1 cellular context compared by ENCODE assay signal in the genomic region with DNA sequence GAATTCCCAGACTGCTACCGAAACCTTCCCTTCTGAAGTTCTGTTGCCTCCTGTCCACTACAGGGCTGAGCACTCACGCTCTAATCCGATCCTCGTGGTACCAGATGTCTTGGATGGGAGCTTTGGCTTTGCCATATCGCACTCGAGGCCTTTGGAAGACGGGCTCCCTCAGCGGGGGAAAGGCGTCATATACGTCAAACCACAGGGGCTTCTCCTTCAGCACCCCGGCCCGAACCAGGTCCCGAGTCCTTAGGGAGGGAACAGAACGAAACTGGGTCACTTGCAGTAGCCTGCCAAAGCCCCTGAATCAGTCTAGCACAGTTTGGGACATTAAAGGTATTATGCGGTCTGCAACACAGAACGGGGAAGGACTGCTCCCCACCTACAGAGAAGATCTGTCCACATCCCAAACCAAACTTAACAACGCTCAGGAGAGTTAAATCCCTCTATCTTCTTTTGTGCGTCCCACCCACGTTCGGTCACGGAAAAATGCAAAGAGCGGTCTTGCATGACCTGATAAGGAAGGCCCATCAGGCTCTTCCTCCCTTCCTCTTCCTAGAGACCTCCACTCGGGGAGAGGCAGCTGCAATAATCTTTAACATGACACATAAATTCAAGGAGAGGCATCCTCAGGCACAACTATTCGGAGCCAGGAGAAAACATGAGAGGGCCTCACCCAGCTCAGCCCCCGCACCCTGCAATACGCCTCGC.
TF ChIP-seq lines count a peak whose summit lies in the region.

No MANE protein-coding gene starts in this region.

TF ChIP-seq in HepG2, 621 proteins besides CTCF, POLR2A, EP300 and RAD21 (continued from another document and continues in another):
- TF ChIP-seq, protein P1, sequence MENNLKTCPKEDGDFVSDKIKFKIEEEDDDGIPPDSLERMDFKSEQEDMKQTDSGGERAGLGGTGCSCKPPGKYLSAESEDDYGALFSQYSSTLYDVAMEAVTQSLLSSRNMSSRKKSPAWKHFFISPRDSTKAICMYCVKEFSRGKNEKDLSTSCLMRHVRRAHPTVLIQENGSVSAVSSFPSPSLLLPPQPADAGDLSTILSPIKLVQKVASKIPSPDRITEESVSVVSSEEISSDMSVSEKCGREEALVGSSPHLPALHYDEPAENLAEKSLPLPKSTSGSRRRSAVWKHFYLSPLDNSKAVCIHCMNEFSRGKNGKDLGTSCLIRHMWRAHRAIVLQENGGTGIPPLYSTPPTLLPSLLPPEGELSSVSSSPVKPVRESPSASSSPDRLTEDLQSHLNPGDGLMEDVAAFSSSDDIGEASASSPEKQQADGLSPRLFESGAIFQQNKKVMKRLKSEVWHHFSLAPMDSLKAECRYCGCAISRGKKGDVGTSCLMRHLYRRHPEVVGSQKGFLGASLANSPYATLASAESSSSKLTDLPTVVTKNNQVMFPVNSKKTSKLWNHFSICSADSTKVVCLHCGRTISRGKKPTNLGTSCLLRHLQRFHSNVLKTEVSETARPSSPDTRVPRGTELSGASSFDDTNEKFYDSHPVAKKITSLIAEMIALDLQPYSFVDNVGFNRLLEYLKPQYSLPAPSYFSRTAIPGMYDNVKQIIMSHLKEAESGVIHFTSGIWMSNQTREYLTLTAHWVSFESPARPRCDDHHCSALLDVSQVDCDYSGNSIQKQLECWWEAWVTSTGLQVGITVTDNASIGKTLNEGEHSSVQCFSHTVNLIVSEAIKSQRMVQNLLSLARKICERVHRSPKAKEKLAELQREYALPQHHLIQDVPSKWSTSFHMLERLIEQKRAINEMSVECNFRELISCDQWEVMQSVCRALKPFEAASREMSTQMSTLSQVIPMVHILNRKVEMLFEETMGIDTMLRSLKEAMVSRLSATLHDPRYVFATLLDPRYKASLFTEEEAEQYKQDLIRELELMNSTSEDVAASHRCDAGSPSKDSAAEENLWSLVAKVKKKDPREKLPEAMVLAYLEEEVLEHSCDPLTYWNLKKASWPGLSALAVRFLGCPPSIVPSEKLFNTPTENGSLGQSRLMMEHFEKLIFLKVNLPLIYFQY (CRISPR knock-in tag; IDR thresholded peaks at IDR 0.05; ENCODE audit: borderline replicate concordance), result no peak
- TF ChIP-seq, protein P2, sequence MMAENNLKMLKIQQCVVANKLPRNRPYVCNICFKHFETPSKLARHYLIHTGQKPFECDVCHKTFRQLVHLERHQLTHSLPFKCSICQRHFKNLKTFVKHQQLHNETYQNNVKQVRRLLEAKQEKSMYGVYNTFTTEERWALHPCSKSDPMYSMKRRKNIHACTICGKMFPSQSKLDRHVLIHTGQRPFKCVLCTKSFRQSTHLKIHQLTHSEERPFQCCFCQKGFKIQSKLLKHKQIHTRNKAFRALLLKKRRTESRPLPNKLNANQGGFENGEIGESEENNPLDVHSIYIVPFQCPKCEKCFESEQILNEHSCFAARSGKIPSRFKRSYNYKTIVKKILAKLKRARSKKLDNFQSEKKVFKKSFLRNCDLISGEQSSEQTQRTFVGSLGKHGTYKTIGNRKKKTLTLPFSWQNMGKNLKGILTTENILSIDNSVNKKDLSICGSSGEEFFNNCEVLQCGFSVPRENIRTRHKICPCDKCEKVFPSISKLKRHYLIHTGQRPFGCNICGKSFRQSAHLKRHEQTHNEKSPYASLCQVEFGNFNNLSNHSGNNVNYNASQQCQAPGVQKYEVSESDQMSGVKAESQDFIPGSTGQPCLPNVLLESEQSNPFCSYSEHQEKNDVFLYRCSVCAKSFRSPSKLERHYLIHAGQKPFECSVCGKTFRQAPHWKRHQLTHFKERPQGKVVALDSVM (CRISPR knock-in tag; IDR thresholded peaks at IDR 0.05), result no peak
- TF ChIP-seq ZNF570 (CRISPR knock-in tag; IDR thresholded peaks at IDR 0.05; ENCODE audit: borderline replicate concordance) (no peak; the same call in 1 of the 2 replicates), CBX1 (IDR thresholded peaks at IDR 0.05; ENCODE audit: low read depth) (no peak), TBX2 (CRISPR knock-in tag; IDR thresholded peaks at IDR 0.05; ENCODE audit: borderline replicate concordance) (no peak), ZNF816 (CRISPR knock-in tag; IDR thresholded peaks at IDR 0.05; ENCODE audit: borderline replicate concordance) (0 out of 2 replicates have a peak, but pooled peaks have one; percentile 68), SOX13 (IDR thresholded peaks at IDR 0.05) (no peak), SOX13 (CRISPR knock-in tag; conservative IDR thresholded peaks at IDR 0.05 in 1 of 2, IDR thresholded peaks at IDR 0.05 in 1 of 2) (no peak), ZBTB3 (CRISPR knock-in tag; IDR thresholded peaks at IDR 0.05; ENCODE audit: borderline replicate concordance, low read depth) (peak; percentile 27; the same call in 1 of the 2 replicates), ASH2L (IDR thresholded peaks at IDR 0.05; ENCODE audit: insufficient read length, low read depth, low read length) (no peak), ZNF263 (CRISPR knock-in tag; IDR thresholded peaks at IDR 0.05) (0 out of 2 replicates have a peak, but pooled peaks have one; percentile 8), FOXA3 (CRISPR knock-in tag; IDR thresholded peaks at IDR 0.05) (no peak), GPN1 (CRISPR knock-in tag; IDR thresholded peaks at IDR 0.05; ENCODE audit: borderline replicate concordance) (no peak), FIP1L1 (IDR thresholded peaks at IDR 0.05; ENCODE audit: borderline replicate concordance, insufficient read depth, low read depth, low read length) (no peak), FOXP1 (IDR thresholded peaks at IDR 0.05) (no peak), FOXP1 (CRISPR knock-in tag; IDR thresholded peaks at IDR 0.05) (no peak), JUN (CRISPR knock-in tag; IDR thresholded peaks at IDR 0.05) (no peak), ZNF878 (CRISPR knock-in tag; IDR thresholded peaks at IDR 0.05) (no peak), SYNCRIP (IDR thresholded peaks at IDR 0.05; ENCODE audit: insufficient read depth, low read depth, low read length) (no peak), SOX5 (CRISPR knock-in tag; IDR thresholded peaks at IDR 0.05; ENCODE audit: borderline replicate concordance) (no peak), MAF1 (CRISPR knock-in tag; IDR thresholded peaks at IDR 0.05; ENCODE audit: borderline replicate concordance) (no peak), HDAC6 (IDR thresholded peaks at IDR 0.05; ENCODE audit: low read depth, low read length) (no peak), CENPX (CRISPR knock-in tag; IDR thresholded peaks at IDR 0.05) (no peak), ZFP41 (CRISPR knock-in tag; IDR thresholded peaks at IDR 0.05; ENCODE audit: borderline replicate concordance) (no peak), RARG (CRISPR knock-in tag; IDR thresholded peaks at IDR 0.05; ENCODE audit: low read depth) (0 out of 2 replicates have a peak, but pooled peaks have one; percentile 22), ZNF737 (CRISPR knock-in tag; IDR thresholded peaks at IDR 0.05; ENCODE audit: borderline replicate concordance) (no peak), ZNF138 (CRISPR knock-in tag; IDR thresholded peaks at IDR 0.05; ENCODE audit: low read depth) (no peak; the same call in 1 of the 2 replicates), ZNF383 (CRISPR knock-in tag; IDR thresholded peaks at IDR 0.05; ENCODE audit: borderline replicate concordance) (0 out of 2 replicates have a peak, but pooled peaks have one; percentile 5), ZNF768 (CRISPR knock-in tag; IDR thresholded peaks at IDR 0.05) (no peak), ZNF337 (CRISPR knock-in tag; IDR thresholded peaks at IDR 0.05; ENCODE audit: borderline replicate concordance, low read depth) (no peak), NR2F6 (IDR thresholded peaks at IDR 0.05) (no peak), NR2F6 (CRISPR knock-in tag; IDR thresholded peaks at IDR 0.05) (no peak), ZFP36L1 (CRISPR knock-in tag; IDR thresholded peaks at IDR 0.05) (no peak), ZNF296 (CRISPR knock-in tag; conservative IDR thresholded peaks at IDR 0.05) (0 out of 2 replicates have a peak, but pooled peaks have one; percentile 66), ATF1 (CRISPR knock-in tag; IDR thresholded peaks at IDR 0.05) (0 out of 2 replicates have a peak, but pooled peaks have one; percentile 6), MEF2D (CRISPR knock-in tag; IDR thresholded peaks at IDR 0.05) (0 out of 2 replicates have a peak, but pooled peaks have one; percentile 54)
- TF ChIP-seq, protein P3, sequence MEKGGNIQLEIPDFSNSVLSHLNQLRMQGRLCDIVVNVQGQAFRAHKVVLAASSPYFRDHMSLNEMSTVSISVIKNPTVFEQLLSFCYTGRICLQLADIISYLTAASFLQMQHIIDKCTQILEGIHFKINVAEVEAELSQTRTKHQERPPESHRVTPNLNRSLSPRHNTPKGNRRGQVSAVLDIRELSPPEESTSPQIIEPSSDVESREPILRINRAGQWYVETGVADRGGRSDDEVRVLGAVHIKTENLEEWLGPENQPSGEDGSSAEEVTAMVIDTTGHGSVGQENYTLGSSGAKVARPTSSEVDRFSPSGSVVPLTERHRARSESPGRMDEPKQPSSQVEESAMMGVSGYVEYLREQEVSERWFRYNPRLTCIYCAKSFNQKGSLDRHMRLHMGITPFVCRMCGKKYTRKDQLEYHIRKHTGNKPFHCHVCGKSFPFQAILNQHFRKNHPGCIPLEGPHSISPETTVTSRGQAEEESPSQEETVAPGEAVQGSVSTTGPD (CRISPR knock-in tag; IDR thresholded peaks at IDR 0.05), result 0 out of 2 replicates have a peak, but pooled peaks have one; percentile 3
- TF ChIP-seq, protein P4, sequence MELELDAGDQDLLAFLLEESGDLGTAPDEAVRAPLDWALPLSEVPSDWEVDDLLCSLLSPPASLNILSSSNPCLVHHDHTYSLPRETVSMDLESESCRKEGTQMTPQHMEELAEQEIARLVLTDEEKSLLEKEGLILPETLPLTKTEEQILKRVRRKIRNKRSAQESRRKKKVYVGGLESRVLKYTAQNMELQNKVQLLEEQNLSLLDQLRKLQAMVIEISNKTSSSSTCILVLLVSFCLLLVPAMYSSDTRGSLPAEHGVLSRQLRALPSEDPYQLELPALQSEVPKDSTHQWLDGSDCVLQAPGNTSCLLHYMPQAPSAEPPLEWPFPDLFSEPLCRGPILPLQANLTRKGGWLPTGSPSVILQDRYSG (CRISPR knock-in tag; IDR thresholded peaks at IDR 0.05), result peak; percentile 3; the same call in 1 of the 2 replicates
- TF ChIP-seq, protein P5, sequence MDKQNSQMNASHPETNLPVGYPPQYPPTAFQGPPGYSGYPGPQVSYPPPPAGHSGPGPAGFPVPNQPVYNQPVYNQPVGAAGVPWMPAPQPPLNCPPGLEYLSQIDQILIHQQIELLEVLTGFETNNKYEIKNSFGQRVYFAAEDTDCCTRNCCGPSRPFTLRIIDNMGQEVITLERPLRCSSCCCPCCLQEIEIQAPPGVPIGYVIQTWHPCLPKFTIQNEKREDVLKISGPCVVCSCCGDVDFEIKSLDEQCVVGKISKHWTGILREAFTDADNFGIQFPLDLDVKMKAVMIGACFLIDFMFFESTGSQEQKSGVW (CRISPR knock-in tag; IDR thresholded peaks at IDR 0.05; ENCODE audit: borderline replicate concordance), result 0 out of 2 replicates have a peak, but pooled peaks have one; percentile 32
- TF ChIP-seq, protein P6, sequence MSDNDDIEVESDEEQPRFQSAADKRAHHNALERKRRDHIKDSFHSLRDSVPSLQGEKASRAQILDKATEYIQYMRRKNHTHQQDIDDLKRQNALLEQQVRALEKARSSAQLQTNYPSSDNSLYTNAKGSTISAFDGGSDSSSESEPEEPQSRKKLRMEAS (IDR thresholded peaks at IDR 0.05), result peak; percentile 34; the same call in 1 of the 2 replicates
- TF ChIP-seq, protein P7, sequence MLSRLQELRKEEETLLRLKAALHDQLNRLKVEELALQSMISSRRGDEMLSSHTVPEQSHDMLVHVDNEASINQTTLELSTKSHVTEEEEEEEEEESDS (CRISPR knock-in tag; IDR thresholded peaks at IDR 0.05; ENCODE audit: borderline replicate concordance), result 0 out of 2 replicates have a peak, but pooled peaks have one; percentile 18
- TF ChIP-seq, protein P8, sequence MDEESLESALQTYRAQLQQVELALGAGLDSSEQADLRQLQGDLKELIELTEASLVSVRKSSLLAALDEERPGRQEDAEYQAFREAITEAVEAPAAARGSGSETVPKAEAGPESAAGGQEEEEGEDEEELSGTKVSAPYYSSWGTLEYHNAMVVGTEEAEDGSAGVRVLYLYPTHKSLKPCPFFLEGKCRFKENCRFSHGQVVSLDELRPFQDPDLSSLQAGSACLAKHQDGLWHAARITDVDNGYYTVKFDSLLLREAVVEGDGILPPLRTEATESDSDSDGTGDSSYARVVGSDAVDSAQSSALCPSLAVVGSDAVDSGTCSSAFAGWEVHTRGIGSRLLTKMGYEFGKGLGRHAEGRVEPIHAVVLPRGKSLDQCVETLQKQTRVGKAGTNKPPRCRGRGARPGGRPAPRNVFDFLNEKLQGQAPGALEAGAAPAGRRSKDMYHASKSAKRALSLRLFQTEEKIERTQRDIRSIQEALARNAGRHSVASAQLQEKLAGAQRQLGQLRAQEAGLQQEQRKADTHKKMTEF (CRISPR knock-in tag; IDR thresholded peaks at IDR 0.05), result no peak
- TF ChIP-seq, protein P9, sequence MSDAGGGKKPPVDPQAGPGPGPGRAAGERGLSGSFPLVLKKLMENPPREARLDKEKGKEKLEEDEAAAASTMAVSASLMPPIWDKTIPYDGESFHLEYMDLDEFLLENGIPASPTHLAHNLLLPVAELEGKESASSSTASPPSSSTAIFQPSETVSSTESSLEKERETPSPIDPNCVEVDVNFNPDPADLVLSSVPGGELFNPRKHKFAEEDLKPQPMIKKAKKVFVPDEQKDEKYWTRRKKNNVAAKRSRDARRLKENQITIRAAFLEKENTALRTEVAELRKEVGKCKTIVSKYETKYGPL (CRISPR knock-in tag; IDR thresholded peaks at IDR 0.05), result no peak
- TF ChIP-seq, protein P10, sequence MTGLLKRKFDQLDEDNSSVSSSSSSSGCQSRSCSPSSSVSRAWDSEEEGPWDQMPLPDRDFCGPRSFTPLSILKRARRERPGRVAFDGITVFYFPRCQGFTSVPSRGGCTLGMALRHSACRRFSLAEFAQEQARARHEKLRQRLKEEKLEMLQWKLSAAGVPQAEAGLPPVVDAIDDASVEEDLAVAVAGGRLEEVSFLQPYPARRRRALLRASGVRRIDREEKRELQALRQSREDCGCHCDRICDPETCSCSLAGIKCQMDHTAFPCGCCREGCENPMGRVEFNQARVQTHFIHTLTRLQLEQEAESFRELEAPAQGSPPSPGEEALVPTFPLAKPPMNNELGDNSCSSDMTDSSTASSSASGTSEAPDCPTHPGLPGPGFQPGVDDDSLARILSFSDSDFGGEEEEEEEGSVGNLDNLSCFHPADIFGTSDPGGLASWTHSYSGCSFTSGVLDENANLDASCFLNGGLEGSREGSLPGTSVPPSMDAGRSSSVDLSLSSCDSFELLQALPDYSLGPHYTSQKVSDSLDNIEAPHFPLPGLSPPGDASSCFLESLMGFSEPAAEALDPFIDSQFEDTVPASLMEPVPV (CRISPR knock-in tag; IDR thresholded peaks at IDR 0.05), result no peak
- TF ChIP-seq, protein P11, sequence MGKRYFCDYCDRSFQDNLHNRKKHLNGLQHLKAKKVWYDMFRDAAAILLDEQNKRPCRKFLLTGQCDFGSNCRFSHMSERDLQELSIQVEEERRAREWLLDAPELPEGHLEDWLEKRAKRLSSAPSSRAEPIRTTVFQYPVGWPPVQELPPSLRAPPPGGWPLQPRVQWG (CRISPR knock-in tag; IDR thresholded peaks at IDR 0.05; ENCODE audit: borderline replicate concordance, low read depth), result no peak
- TF ChIP-seq, protein P12, sequence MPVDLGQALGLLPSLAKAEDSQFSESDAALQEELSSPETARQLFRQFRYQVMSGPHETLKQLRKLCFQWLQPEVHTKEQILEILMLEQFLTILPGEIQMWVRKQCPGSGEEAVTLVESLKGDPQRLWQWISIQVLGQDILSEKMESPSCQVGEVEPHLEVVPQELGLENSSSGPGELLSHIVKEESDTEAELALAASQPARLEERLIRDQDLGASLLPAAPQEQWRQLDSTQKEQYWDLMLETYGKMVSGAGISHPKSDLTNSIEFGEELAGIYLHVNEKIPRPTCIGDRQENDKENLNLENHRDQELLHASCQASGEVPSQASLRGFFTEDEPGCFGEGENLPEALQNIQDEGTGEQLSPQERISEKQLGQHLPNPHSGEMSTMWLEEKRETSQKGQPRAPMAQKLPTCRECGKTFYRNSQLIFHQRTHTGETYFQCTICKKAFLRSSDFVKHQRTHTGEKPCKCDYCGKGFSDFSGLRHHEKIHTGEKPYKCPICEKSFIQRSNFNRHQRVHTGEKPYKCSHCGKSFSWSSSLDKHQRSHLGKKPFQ (CRISPR knock-in tag; IDR thresholded peaks at IDR 0.05; ENCODE audit: insufficient replicate concordance), result peak; percentile 0
